Comparison of ENCODE assay signal across 16 cellular contexts in genomic region chr13:110618780-110619179, GRCh38.
"Had no signal": no experiment of that assay in that cellular context is flagged by ENCODE, and none has a peak within 500 bp of the region (broad histone marks: within the 10 kb centered on the region; RNA-seq: fewer than 3 reads in every experiment).

No MANE protein-coding gene starts in this region.

- DNase-seq: activated CD4-positive, alpha-beta T cell treated with anti-CD3 and anti-CD28 coated beads for 4 hours; activated CD8-positive, alpha-beta T cell treated with anti-CD3 and anti-CD28 coated beads for 36 hours; activated effector memory CD4-positive, alpha-beta T cell treated with anti-CD3 and anti-CD28 coated beads, Interleukin-2, amount 50 U/mL, for 16 hours; activated naive CD8-positive, alpha-beta T cell treated with anti-CD3 and anti-CD28 coated beads for 36 hours; activated T-cell treated with anti-CD3 and anti-CD28 coated beads, Interleukin-2, amount 50 U/mL, for 4 hours; effector CD8-positive, alpha-beta T cell; foreskin fibroblast; glutamatergic neuron; lower lobe of right lung; stimulated activated CD4-positive, alpha-beta T cell treated with anti-CD3 and anti-CD28 coated beads, Interleukin-2, amount 100 ng/mL, for 48 hours; upper lobe of right lung had no signal

- H3K9me3 ChIP-seq: lower lobe of right lung, suprapubic skin, upper lobe of right lung had no signal

- H3K27ac Mint-ChIP-seq: activated CD8-positive, alpha-beta T cell treated with anti-CD3 and anti-CD28 coated beads for 36 hours; activated naive CD8-positive, alpha-beta T cell treated with anti-CD3 and anti-CD28 coated beads for 36 hours; neural progenitor cell; stimulated activated memory B cell treated with anti-CD40 and anti-IgM and Interleukin-4, amounts not matched to agents 10 μg/mL and 1 μg/mL and 100 μg/mL, for 72 hours; T-helper 1 cell treated with Interleukin-12 subunit alpha and Interleukin-12 subunit beta and Interleukin-4 antibody, amounts not matched to agents 30 μg/mL and 1 μg/mL, for 36 hours; WTC11 had no signal

- H3K27ac ChIP-seq: lower lobe of right lung, neural progenitor cell, suprapubic skin, upper lobe of right lung had no signal

- H3K4me2 ChIP-seq: neural progenitor cell had no signal

- H3K4me3 Mint-ChIP-seq: activated CD8-positive, alpha-beta T cell treated with anti-CD3 and anti-CD28 coated beads for 36 hours; activated naive CD8-positive, alpha-beta T cell treated with anti-CD3 and anti-CD28 coated beads for 36 hours; activated T-cell treated with anti-CD3 and anti-CD28 coated beads, Interleukin-2, amount 50 U/mL, for 4 hours; neural progenitor cell; stimulated activated memory B cell treated with anti-CD40 and anti-IgM and Interleukin-4, amounts not matched to agents 10 μg/mL and 1 μg/mL and 100 μg/mL, for 72 hours; T-helper 1 cell treated with Interleukin-12 subunit alpha and Interleukin-12 subunit beta and Interleukin-4 antibody, amounts not matched to agents 30 μg/mL and 1 μg/mL, for 36 hours; WTC11 had no signal

- H3K27me3 Mint-ChIP-seq: activated CD8-positive, alpha-beta T cell treated with anti-CD3 and anti-CD28 coated beads for 36 hours; activated naive CD8-positive, alpha-beta T cell treated with anti-CD3 and anti-CD28 coated beads for 36 hours; stimulated activated memory B cell treated with anti-CD40 and anti-IgM and Interleukin-4, amounts not matched to agents 10 μg/mL and 1 μg/mL and 100 μg/mL, for 72 hours had no signal

- H3K9me3 Mint-ChIP-seq: activated CD8-positive, alpha-beta T cell treated with anti-CD3 and anti-CD28 coated beads for 36 hours; activated T-cell treated with anti-CD3 and anti-CD28 coated beads, Interleukin-2, amount 50 U/mL, for 4 hours; stimulated activated memory B cell treated with anti-CD40 and anti-IgM and Interleukin-4, amounts not matched to agents 10 μg/mL and 1 μg/mL and 100 μg/mL, for 72 hours; WTC11 had no signal

- H2AFZ ChIP-seq: neural progenitor cell had no signal

- H3K27me3 ChIP-seq: suprapubic skin, upper lobe of right lung had no signal

- H3K36me3 ChIP-seq: neural progenitor cell had no signal

- ATAC-seq: activated CD8-positive, alpha-beta T cell treated with anti-CD3 and anti-CD28 coated beads for 36 hours; activated T-cell treated with anti-CD3 and anti-CD28 coated beads, Interleukin-2, amount 50 U/mL, for 4 hours; lower lobe of right lung; stimulated activated memory B cell treated with anti-CD40 and anti-IgM and Interleukin-4, amounts not matched to agents 10 μg/mL and 1 μg/mL and 100 μg/mL, for 72 hours; upper lobe of right lung; WTC11 had no signal

- H3K4me3 ChIP-seq: lower lobe of right lung, neural progenitor cell, suprapubic skin, upper lobe of right lung had no signal

- H3K36me3 Mint-ChIP-seq: stimulated activated memory B cell treated with anti-CD40 and anti-IgM and Interleukin-4, amounts not matched to agents 10 μg/mL and 1 μg/mL and 100 μg/mL, for 72 hours had no signal
